ENCODE assay signal across 17 cellular contexts in genomic region chr2:186605041-186605440, GRCh38. TPM values are rescaled to one million over a fixed set of nuclear protein-coding genes. Genes with fewer than 3 reads are reported as not detected.
DNase-seq lines count a peak whose midpoint lies in the region; ATAC-seq and TF ChIP-seq lines count a peak whose summit lies in the region.
"Had no signal": no experiment of that assay in that cellular context is flagged by ENCODE, and none has a peak within 500 bp of the region (broad histone marks: within the 10 kb centered on the region; RNA-seq: fewer than 3 reads in every experiment).

No MANE protein-coding gene starts in this region.

- H3K9me3 ChIP-seq in SJSA1 (replicated peaks), result no peaks in the 10 kb centered on the region
- H3K9me3 ChIP-seq in cardiac muscle cell (ENCODE audit: low read depth), result no peaks in the 10 kb centered on the region
- H3K9me3 ChIP-seq in neural progenitor cell (ENCODE audit: low read depth), result no peaks in the 10 kb centered on the region
- H3K9me3 ChIP-seq: prostate gland had no signal

- H3K27me3 ChIP-seq in SJSA1 (replicated peaks) (no peaks in the 10 kb centered on the region), cardiac muscle cell (no peaks in the 10 kb centered on the region), neural progenitor cell (no peaks in the 10 kb centered on the region)
- H3K27me3 ChIP-seq: hepatocyte had no signal

- H3K4me3 Mint-ChIP-seq in neural progenitor cell, result no peak overlapping the region
- no peak overlapping the region for H3K4me3 Mint-ChIP-seq in natural killer cell treated with Interleukin-12 subunit alpha and Interleukin-12 subunit beta and Interleukin-15 and Interleukin-18, amount 100 ng/mL, for 72 hours
- H3K4me3 Mint-ChIP-seq: activated CD4-positive, alpha-beta T cell treated with anti-CD3 and anti-CD28 coated beads, Interleukin-2, amount 10 ng/mL, durations not matched to agents 24 days and 14 days; memory B cell; stimulated activated effector memory CD8-positive, alpha-beta T cell treated with anti-CD3 and anti-CD28 coated beads, Interleukin-12 subunit alpha, Interleukin-12 subunit beta, amount 100 ng/mL, for 72 hours; T-helper 1 cell treated with Interleukin-12 subunit alpha and Interleukin-12 subunit beta and Interleukin-4 antibody, amounts not matched to agents 30 μg/mL and 1 μg/mL, for 36 hours had no signal

- H3K27me3 Mint-ChIP-seq in neural progenitor cell (ENCODE audit: insufficient read depth, low read depth), result no peaks in the 10 kb centered on the region
- H3K27me3 Mint-ChIP-seq in natural killer cell treated with Interleukin-12 subunit alpha and Interleukin-12 subunit beta and Interleukin-15 and Interleukin-18, amount 100 ng/mL, for 72 hours, result no peaks in the 10 kb centered on the region
- H3K27me3 Mint-ChIP-seq: activated CD4-positive, alpha-beta T cell treated with anti-CD3 and anti-CD28 coated beads, Interleukin-2, amount 10 ng/mL, durations not matched to agents 24 days and 14 days; memory B cell had no signal

- ATAC-seq in natural killer cell treated with Interleukin-12 subunit alpha and Interleukin-12 subunit beta and Interleukin-15 and Interleukin-18, amount 100 ng/mL, for 72 hours, result no peak
- ATAC-seq: PC-3; stimulated activated effector memory CD8-positive, alpha-beta T cell treated with anti-CD3 and anti-CD28 coated beads, Interleukin-12 subunit alpha, Interleukin-12 subunit beta, amount 100 ng/mL, for 72 hours had no signal

- H3K4me2 ChIP-seq in neural progenitor cell, result peak overlapping the region; percentile 17
- H3K4me2 ChIP-seq: hepatocyte had no signal

- peaks cover 22% of the 10 kb centered on the region for H3K36me3 Mint-ChIP-seq in neural progenitor cell
- H3K36me3 Mint-ChIP-seq in natural killer cell treated with Interleukin-12 subunit alpha and Interleukin-12 subunit beta and Interleukin-15 and Interleukin-18, amount 100 ng/mL, for 72 hours, result peaks cover 5% of the 10 kb centered on the region

- peaks cover 59% of the 10 kb centered on the region for H3K36me3 ChIP-seq in SJSA1
- H3K36me3 ChIP-seq in cardiac muscle cell, result peaks cover 13% of the 10 kb centered on the region
- H3K36me3 ChIP-seq in neural progenitor cell, result no peaks in the 10 kb centered on the region
- H3K36me3 ChIP-seq: prostate gland had no signal

- H3K4me3 ChIP-seq in SJSA1 (no peak overlapping the region), cardiac muscle cell (no peak overlapping the region), neural progenitor cell (no peak overlapping the region)
- H3K4me3 ChIP-seq: hepatocyte, prostate gland had no signal

- no peak overlapping the region for H3K9ac ChIP-seq in neural progenitor cell

- peaks cover 20% of the 10 kb centered on the region for H3K4me1 ChIP-seq in SJSA1 (replicated peaks)
- peaks cover 41% of the 10 kb centered on the region for H3K4me1 ChIP-seq in cardiac muscle cell (ENCODE audit: low read depth)
- peaks cover 44% of the 10 kb centered on the region for H3K4me1 ChIP-seq in neural progenitor cell
- H3K4me1 ChIP-seq: prostate gland had no signal

- peaks cover 27% of the 10 kb centered on the region for H3K79me2 ChIP-seq in neural progenitor cell (ENCODE audit: low read depth)

- peaks cover 3% of the 10 kb centered on the region for H3F3A ChIP-seq in neural progenitor cell (ENCODE audit: low read depth)

- peaks cover 16% of the 10 kb centered on the region for H3K4me1 Mint-ChIP-seq in neural progenitor cell
- no peaks in the 10 kb centered on the region for H3K4me1 Mint-ChIP-seq in natural killer cell treated with Interleukin-12 subunit alpha and Interleukin-12 subunit beta and Interleukin-15 and Interleukin-18, amount 100 ng/mL, for 72 hours (ENCODE audit: low read depth in 2 of 2)
- H3K4me1 Mint-ChIP-seq: activated CD4-positive, alpha-beta T cell treated with anti-CD3 and anti-CD28 coated beads, Interleukin-2, amount 10 ng/mL, durations not matched to agents 24 days and 14 days; memory B cell had no signal

- H3K27ac ChIP-seq in SJSA1, result 0 out of 2 replicates have a peak overlapping the region, but pooled peaks have one; percentile 31
- peak overlapping the region; percentile 54 for H3K27ac ChIP-seq in cardiac muscle cell
- H3K27ac ChIP-seq in neural progenitor cell, result no peak overlapping the region
- H3K27ac ChIP-seq: hepatocyte, prostate gland had no signal

- H4K20me1 ChIP-seq in neural progenitor cell (ENCODE audit: low read depth), result peaks cover 4% of the 10 kb centered on the region

- TF ChIP-seq CTCF in cardiac muscle cell (IDR thresholded peaks at IDR 0.05; ENCODE audit: low read depth, low read length), result no peak
- no peak for TF ChIP-seq CTCF in neural progenitor cell (IDR thresholded peaks at IDR 0.05)

- DNase-seq in EL (peak; percentile 17), SJSA1 (ENCODE audit: low read depth in 1 of 2, low spot score in 2 of 2) (peak in 1 of 2 experiments; percentile 57), cardiac muscle cell (ENCODE audit: low read depth in 1 of 2, low spot score in 1 of 2) (no peak), neural progenitor cell (ENCODE audit: low spot score) (peak; percentile 35), HCEC 1CT (no peak), NCI-H345 (lab: John Stamatoyannopoulos, UW) (no peak), NCI-H526 (lab: John Stamatoyannopoulos, UW) (no peak)
- no peak for DNase-seq in natural killer cell treated with Interleukin-12 subunit alpha and Interleukin-12 subunit beta and Interleukin-15 and Interleukin-18, amount 100 ng/mL, for 72 hours (ENCODE audit: low spot score)
- DNase-seq: activated CD4-positive, alpha-beta T cell treated with anti-CD3 and anti-CD28 coated beads, Interleukin-2, amount 10 ng/mL, durations not matched to agents 24 days and 14 days; MV-4-11; PC-3; stimulated activated CD4-positive, alpha-beta T cell treated with anti-CD3 and anti-CD28 coated beads, Interleukin-4, amount 100 ng/mL, for 1 hour had no signal

- no peak overlapping the region for H2AFZ ChIP-seq in neural progenitor cell (replicated peaks)
- H2AFZ ChIP-seq: hepatocyte had no signal

- H3K27ac Mint-ChIP-seq in neural progenitor cell, result peak overlapping the region; percentile 61
- no peak overlapping the region for H3K27ac Mint-ChIP-seq in natural killer cell treated with Interleukin-12 subunit alpha and Interleukin-12 subunit beta and Interleukin-15 and Interleukin-18, amount 100 ng/mL, for 72 hours
- H3K27ac Mint-ChIP-seq: activated CD4-positive, alpha-beta T cell treated with anti-CD3 and anti-CD28 coated beads, Interleukin-2, amount 10 ng/mL, durations not matched to agents 24 days and 14 days; memory B cell; stimulated activated effector memory CD8-positive, alpha-beta T cell treated with anti-CD3 and anti-CD28 coated beads, Interleukin-12 subunit alpha, Interleukin-12 subunit beta, amount 100 ng/mL, for 72 hours; T-helper 1 cell treated with Interleukin-12 subunit alpha and Interleukin-12 subunit beta and Interleukin-4 antibody, amounts not matched to agents 30 μg/mL and 1 μg/mL, for 36 hours had no signal

- no peaks in the 10 kb centered on the region for H3K9me3 Mint-ChIP-seq in neural progenitor cell
- no peaks in the 10 kb centered on the region for H3K9me3 Mint-ChIP-seq in natural killer cell treated with Interleukin-12 subunit alpha and Interleukin-12 subunit beta and Interleukin-15 and Interleukin-18, amount 100 ng/mL, for 72 hours
- H3K9me3 Mint-ChIP-seq: activated CD4-positive, alpha-beta T cell treated with anti-CD3 and anti-CD28 coated beads, Interleukin-2, amount 10 ng/mL, durations not matched to agents 24 days and 14 days; memory B cell; stimulated activated effector memory CD8-positive, alpha-beta T cell treated with anti-CD3 and anti-CD28 coated beads, Interleukin-12 subunit alpha, Interleukin-12 subunit beta, amount 100 ng/mL, for 72 hours; T-helper 1 cell treated with Interleukin-12 subunit alpha and Interleukin-12 subunit beta and Interleukin-4 antibody, amounts not matched to agents 30 μg/mL and 1 μg/mL, for 36 hours had no signal

RNA-seq across cellular contexts. Expression of gene ITGAV, which starts 15.2 kb away (rescaled TPM):
- total RNA-seq in SJSA1 (2014; rRNA removed; shearing (Covaris generic)), result 234 and 288 TPM in 2 replicates
- total RNA-seq in cardiac muscle cell, result 91.6 and 99.8 TPM in 2 replicates
- 39.4 and 44.4 TPM in 2 replicates for polyA plus RNA-seq in cardiac muscle cell
- 58.7 and 72.8 TPM in 2 replicates for total RNA-seq in neural progenitor cell (ENCODE audit: low replicate concordance)
- total RNA-seq in natural killer cell treated with Interleukin-12 subunit alpha and Interleukin-12 subunit beta and Interleukin-15 and Interleukin-18, amount 100 ng/mL, for 72 hours, result 10 to 100 TPM; 11.3 to 17.4 TPM

Comparison
In these comparisons a context has a peak if more than half of its experiments do, and no peak if none do; other contexts are left out.
1. DNase-seq: peak in EL (single experiment) and neural progenitor cell (single experiment); none in cardiac muscle cell (0 of 2), HCEC 1CT (single experiment), NCI-H345 (single experiment), natural killer cell treated with Interleukin-12 subunit alpha and Interleukin-12 subunit beta and Interleukin-15 and Interleukin-18, amount 100 ng/mL, for 72 hours (single experiment) and NCI-H526 (0 of 2).